19 cellular contexts compared by ENCODE assay signal in the genomic region with DNA sequence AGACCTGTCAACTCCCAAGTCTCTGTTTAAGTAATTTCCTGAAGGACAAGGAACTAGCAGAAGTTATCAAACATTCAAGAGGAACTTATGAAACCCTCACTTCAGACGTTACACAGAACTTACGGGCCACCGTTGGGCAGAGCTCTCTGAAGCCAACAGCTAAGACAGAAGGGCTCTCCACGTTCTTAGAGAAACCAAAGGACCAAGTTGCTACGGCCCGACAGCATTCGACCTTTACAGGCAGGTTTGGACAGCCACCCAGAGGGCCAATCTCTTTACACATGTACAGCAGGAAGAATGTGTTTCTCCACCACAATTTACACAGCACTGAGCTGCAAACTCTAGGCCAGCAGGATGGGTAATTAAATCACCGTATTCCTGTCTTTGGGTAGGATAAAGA.
"Had no signal": no experiment of that assay in that cellular context is flagged by ENCODE, and none has a peak within 500 bp of the region (broad histone marks: within the 10 kb centered on the region; RNA-seq: fewer than 3 reads in every experiment).

No MANE protein-coding gene starts in this region.

- H3K27me3 Mint-ChIP-seq: dendritic cell treated with granulocyte-macrophage colony-stimulating factor and Interleukin-4, amounts not matched to agents 40 ng/mL and 50 ng/mL, for 4 days; effector memory CD8-positive, alpha-beta T cell; naive thymus-derived CD4-positive, alpha-beta T cell; progenitor cell of endocrine pancreas had no signal

- H3K36me3 ChIP-seq: esophagus muscularis mucosa, gastrocnemius medialis, ovary, right lobe of liver, stomach had no signal

- H3K4me1 Mint-ChIP-seq: naive thymus-derived CD4-positive, alpha-beta T cell had no signal

- DNase-seq: effector memory CD8-positive, alpha-beta T cell; gastrocnemius medialis; glutamatergic neuron; left colon; mammary epithelial cell; naive thymus-derived CD4-positive, alpha-beta T cell; nucleus accumbens; ovary; right lobe of liver; stimulated activated naive CD4-positive, alpha-beta T cell; stomach; substantia nigra; trophoblast cell had no signal

- H3K27ac Mint-ChIP-seq: dendritic cell treated with granulocyte-macrophage colony-stimulating factor and Interleukin-4, amounts not matched to agents 40 ng/mL and 50 ng/mL, for 4 days; effector memory CD8-positive, alpha-beta T cell; naive thymus-derived CD4-positive, alpha-beta T cell; progenitor cell of endocrine pancreas had no signal

- H3K9me3 ChIP-seq: esophagus muscularis mucosa, gastrocnemius medialis, ovary, right lobe of liver, stomach had no signal

- H3K27ac ChIP-seq: epithelial cell of prostate, esophagus muscularis mucosa, gastrocnemius medialis, ovary, right lobe of liver, stomach had no signal

- H3K4me3 Mint-ChIP-seq: dendritic cell treated with granulocyte-macrophage colony-stimulating factor and Interleukin-4, amounts not matched to agents 40 ng/mL and 50 ng/mL, for 4 days; effector memory CD8-positive, alpha-beta T cell; naive thymus-derived CD4-positive, alpha-beta T cell had no signal

- H3K27me3 ChIP-seq: esophagus muscularis mucosa, gastrocnemius medialis, right lobe of liver, stomach had no signal

- H3K4me1 ChIP-seq: esophagus muscularis mucosa, gastrocnemius medialis, right lobe of liver, stomach had no signal

- H3K4me3 ChIP-seq: esophagus muscularis mucosa, gastrocnemius medialis, ovary, right lobe of liver, stomach had no signal

- FAIRE-seq: colon, urothelium cell line had no signal

- H3K36me3 Mint-ChIP-seq: naive thymus-derived CD4-positive, alpha-beta T cell had no signal
